In genomic region chr3:162236949-162237348, GRCh38 we compare ENCODE assay signal across 38 cellular contexts.
"Had no signal": no experiment of that assay in that cellular context is flagged by ENCODE, and none has a peak within 500 bp of the region (broad histone marks: within the 10 kb centered on the region; RNA-seq: fewer than 3 reads in every experiment).

No MANE protein-coding gene starts in this region.

- H3K27me3 Mint-ChIP-seq: activated B cell treated with CpG ODN at 0.5 μM for 24 hours; activated CD4-positive, alpha-beta memory T cell treated with anti-CD3 and anti-CD28 coated beads, Interleukin-2, amount 10 ng/mL, durations not matched to agents 7 days and 5 days; activated CD8-positive, alpha-beta memory T cell treated with anti-CD3 and anti-CD28 coated beads, Interleukin-2, amount 10 ng/mL, durations not matched to agents 7 days and 5 days; activated naive CD8-positive, alpha-beta T cell treated with anti-CD3 and anti-CD28 coated beads for 36 hours had no signal

- H3K27me3 ChIP-seq: brain microvascular endothelial cell had no signal

- ATAC-seq: activated CD8-positive, alpha-beta memory T cell treated with anti-CD3 and anti-CD28 coated beads, Interleukin-2, amount 10 ng/mL, durations not matched to agents 7 days and 5 days; Right ventricle myocardium inferior; SK-N-SH treated with all-trans-retinoic acid at 6 μM for 48 hours had no signal

- H3K27ac Mint-ChIP-seq: activated B cell treated with CpG ODN at 0.5 μM for 24 hours; activated CD4-positive, alpha-beta memory T cell treated with anti-CD3 and anti-CD28 coated beads, Interleukin-2, amount 10 ng/mL, durations not matched to agents 7 days and 5 days; activated CD8-positive, alpha-beta memory T cell treated with anti-CD3 and anti-CD28 coated beads, Interleukin-2, amount 10 ng/mL, durations not matched to agents 7 days and 5 days; activated naive CD8-positive, alpha-beta T cell treated with anti-CD3 and anti-CD28 coated beads for 36 hours had no signal

- H3K4me3 ChIP-seq: MG63 had no signal

- H3K36me3 ChIP-seq: brain microvascular endothelial cell, MG63 had no signal

- H3K9me3 Mint-ChIP-seq: activated naive CD8-positive, alpha-beta T cell treated with anti-CD3 and anti-CD28 coated beads for 36 hours had no signal

- H3K36me3 Mint-ChIP-seq: activated CD8-positive, alpha-beta memory T cell treated with anti-CD3 and anti-CD28 coated beads, Interleukin-2, amount 10 ng/mL, durations not matched to agents 7 days and 5 days; activated naive CD8-positive, alpha-beta T cell treated with anti-CD3 and anti-CD28 coated beads for 36 hours had no signal

- H3K4me1 Mint-ChIP-seq: activated B cell treated with CpG ODN at 0.5 μM for 24 hours; activated CD4-positive, alpha-beta memory T cell treated with anti-CD3 and anti-CD28 coated beads, Interleukin-2, amount 10 ng/mL, durations not matched to agents 7 days and 5 days; activated CD8-positive, alpha-beta memory T cell treated with anti-CD3 and anti-CD28 coated beads, Interleukin-2, amount 10 ng/mL, durations not matched to agents 7 days and 5 days; activated naive CD8-positive, alpha-beta T cell treated with anti-CD3 and anti-CD28 coated beads for 36 hours had no signal

- H3K27ac ChIP-seq: brain microvascular endothelial cell, RWPE1, VCaP had no signal

- H3K9me3 ChIP-seq: MG63 had no signal

- H3K4me3 Mint-ChIP-seq: activated B cell treated with CpG ODN at 0.5 μM for 24 hours; activated CD4-positive, alpha-beta memory T cell treated with anti-CD3 and anti-CD28 coated beads, Interleukin-2, amount 10 ng/mL, durations not matched to agents 7 days and 5 days; activated CD8-positive, alpha-beta memory T cell treated with anti-CD3 and anti-CD28 coated beads, Interleukin-2, amount 10 ng/mL, durations not matched to agents 7 days and 5 days; activated naive CD8-positive, alpha-beta T cell treated with anti-CD3 and anti-CD28 coated beads for 36 hours had no signal

- FAIRE-seq: RCC 7860 had no signal

- DNase-seq: activated B cell treated with CpG ODN at 0.5 μM for 24 hours; activated CD4-positive, alpha-beta memory T cell treated with anti-CD3 and anti-CD28 coated beads, Interleukin-2, amount 10 ng/mL, durations not matched to agents 7 days and 5 days; activated CD4-positive, alpha-beta T cell treated with anti-CD3 and anti-CD28 coated beads for 48 hours; activated CD4-positive, CD25-positive, alpha-beta regulatory T cell treated with anti-CD3 and anti-CD28 coated beads, Interleukin-2, amount 50 U/mL, for 72 hours; activated CD8-positive, alpha-beta memory T cell treated with anti-CD3 and anti-CD28 coated beads for 24 hours; activated CD8-positive, alpha-beta memory T cell treated with anti-CD3 and anti-CD28 coated beads, Interleukin-2, amount 10 ng/mL, durations not matched to agents 7 days and 5 days; activated CD8-positive, alpha-beta memory T cell treated with anti-CD3 and anti-CD28 coated beads, Interleukin-2, amount 50 U/mL, for 48 hours; activated effector memory CD4-positive, alpha-beta T cell treated with anti-CD3 and anti-CD28 coated beads, Interleukin-2, amount 50 U/mL, for 16 hours; activated naive CD4-positive, alpha-beta T cell; activated naive CD4-positive, alpha-beta T cell treated with anti-CD3 and anti-CD28 coated beads, Interleukin-2, amount 50 U/mL, for 16 hours; activated naive CD8-positive, alpha-beta T cell treated with anti-CD3 and anti-CD28 coated beads for 36 hours; activated T-cell treated with anti-CD3 and anti-CD28 coated beads, Interleukin-2, amount 50 U/mL, for 48 hours; amniotic stem cell; aorta; brain microvascular endothelial cell; central memory CD4-positive, alpha-beta T cell; MG63; MV-4-11; NCI-H1092; NCI-H1436 treated with DMSO at 0.1 percent for 48 hours; NCI-H1694 treated with DMSO at 0.1 percent for 48 hours; NCI-H2029; NCI-H2171 treated with DMSO at 0.1 percent for 48 hours; NCI-H2227 treated with DMSO at 0.1 percent for 48 hours; NCI-H446; NCI-H510A treated with DMSO at 0.1 percent for 48 hours; NCI-H526 treated with DMSO at 0.1 percent for 48 hours; NCI-H774; SIG-M5; SW 1271; T-helper 1 cell; T-helper 2 cell; T-helper 9 cell had no signal
